13 cellular contexts compared by ENCODE assay signal in genomic region chr7:4726568-4726967, GRCh38. TPM values are rescaled to one million over a fixed set of nuclear protein-coding genes. Genes with fewer than 3 reads are reported as not detected.
DNase-seq lines count a peak whose midpoint lies in the region; ATAC-seq and TF ChIP-seq lines count a peak whose summit lies in the region.
"Had no signal": no experiment of that assay in that cellular context is flagged by ENCODE, and none has a peak within 500 bp of the region (broad histone marks: within the 10 kb centered on the region; RNA-seq: fewer than 3 reads in every experiment).

No MANE protein-coding gene starts in this region.

- H3K4me3 ChIP-seq in tibial artery = no peak overlapping the region

- no peak for ATAC-seq in activated naive CD4-positive, alpha-beta T cell treated with anti-CD3 and anti-CD28 coated beads, Interleukin-2, amount 50 U/mL, for 72 hours
- no peak for ATAC-seq in HG03439 (IDR thresholded peaks at IDR 0.05; ENCODE audit: unreplicated experiment)
- ATAC-seq: right cardiac atrium had no signal

- H3K36me3 Mint-ChIP-seq in activated naive CD4-positive, alpha-beta T cell treated with anti-CD3 and anti-CD28 coated beads, Interleukin-2, amount 50 U/mL, for 24 hours = no peaks in the 10 kb centered on the region
- peaks cover 0 to 8% of the 10 kb centered on the region in 2 donors for H3K36me3 Mint-ChIP-seq in activated naive CD4-positive, alpha-beta T cell treated with anti-CD3 and anti-CD28 coated beads, Interleukin-2, amount 50 U/mL, for 72 hours
- peaks cover 6% of the 10 kb centered on the region for H3K36me3 Mint-ChIP-seq in chondrocyte (ENCODE audit: low read depth)
- H3K36me3 Mint-ChIP-seq in neural crest cell (ENCODE audit: low read depth) = no peaks in the 10 kb centered on the region

- intact Hi-C loops in tibial artery (cut with DNase I; ENCODE audit: low total_unique reads) = loop anchor here (2.0 kb wide), 1 partner anchor 18 kb away; no protein-coding TSS in a partner anchor

- H3K9me3 Mint-ChIP-seq in activated naive CD4-positive, alpha-beta T cell treated with anti-CD3 and anti-CD28 coated beads, Interleukin-2, amount 50 U/mL, for 24 hours = no peaks in the 10 kb centered on the region
- H3K9me3 Mint-ChIP-seq in activated naive CD4-positive, alpha-beta T cell treated with anti-CD3 and anti-CD28 coated beads, Interleukin-2, amount 50 U/mL, for 72 hours = no peaks in the 10 kb centered on the region
- H3K9me3 Mint-ChIP-seq in chondrocyte (ENCODE audit: low read depth) = no peaks in the 10 kb centered on the region
- no peaks in the 10 kb centered on the region for H3K9me3 Mint-ChIP-seq in neural crest cell
- H3K9me3 Mint-ChIP-seq: H9 had no signal

- H3K4me1 Mint-ChIP-seq in activated naive CD4-positive, alpha-beta T cell treated with anti-CD3 and anti-CD28 coated beads, Interleukin-2, amount 50 U/mL, for 24 hours = peaks cover 66% of the 10 kb centered on the region
- peaks cover 73% of the 10 kb centered on the region for H3K4me1 Mint-ChIP-seq in chondrocyte (ENCODE audit: low read depth)
- H3K4me1 Mint-ChIP-seq in neural crest cell = peaks cover 33% of the 10 kb centered on the region

- H3K9me3 ChIP-seq in tibial artery = no peaks in the 10 kb centered on the region

- H3K36me3 ChIP-seq in tibial artery = peaks cover 0 to 19% (median 3%) of the 10 kb centered on the region in 3 donors

- H3K27ac Mint-ChIP-seq in activated naive CD4-positive, alpha-beta T cell treated with anti-CD3 and anti-CD28 coated beads, Interleukin-2, amount 50 U/mL, for 24 hours = no peak overlapping the region
- H3K27ac Mint-ChIP-seq in activated naive CD4-positive, alpha-beta T cell treated with anti-CD3 and anti-CD28 coated beads, Interleukin-2, amount 50 U/mL, for 72 hours = peak overlapping the region in 1 of 2 donors; percentile 90
- peak overlapping the region; percentile 99 for H3K27ac Mint-ChIP-seq in chondrocyte (ENCODE audit: unreplicated experiment)
- H3K27ac Mint-ChIP-seq in neural crest cell (ENCODE audit: unreplicated experiment) = no peak overlapping the region

- no peaks in the 10 kb centered on the region for H3K27me3 Mint-ChIP-seq in activated naive CD4-positive, alpha-beta T cell treated with anti-CD3 and anti-CD28 coated beads, Interleukin-2, amount 50 U/mL, for 24 hours
- H3K27me3 Mint-ChIP-seq in chondrocyte (ENCODE audit: low read depth) = no peaks in the 10 kb centered on the region
- H3K27me3 Mint-ChIP-seq in neural crest cell (ENCODE audit: low read depth) = no peaks in the 10 kb centered on the region

- H3K4me1 ChIP-seq in tibial artery = peaks cover 4 to 92% (median 54%) of the 10 kb centered on the region in 4 donors

- TF ChIP-seq CTCF in chondrocyte (IDR thresholded peaks at IDR 0.05) (no peak), neural crest cell (conservative IDR thresholded peaks at IDR 0.05) (no peak), tibial artery (IDR thresholded peaks at IDR 0.05) (no peak)

- no peaks in the 10 kb centered on the region for H3K27me3 ChIP-seq in tibial artery

- peak overlapping the region; percentile 91 for H3K27ac ChIP-seq in tibial artery

- DNase-seq in activated naive CD4-positive, alpha-beta T cell treated with anti-CD3 and anti-CD28 coated beads, Interleukin-2, amount 50 U/mL, for 72 hours (ENCODE audit: low spot score in 2 of 2) = no peak
- DNase-seq in chondrocyte (ENCODE audit: low spot score) (no peak), neural crest cell (ENCODE audit: low read depth, low spot score) (no peak), tibial artery (no peak), DMS153 treated with DMSO at 0.1 percent for 48 hours (lab: John Stamatoyannopoulos, UW; ENCODE audit: unreplicated experiment) (no peak), NCI-H2107 (lab: John Stamatoyannopoulos, UW) (no peak)
- DNase-seq: activated CD8-positive, alpha-beta memory T cell treated with anti-CD3 and anti-CD28 coated beads, Interleukin-2, amount 50 U/mL, for 4 hours; H9; NCI-H1105 treated with DMSO at 0.1 percent for 48 hours; NCI-H510A; right cardiac atrium had no signal

- peak overlapping the region; percentile 26 for H3K4me3 Mint-ChIP-seq in activated naive CD4-positive, alpha-beta T cell treated with anti-CD3 and anti-CD28 coated beads, Interleukin-2, amount 50 U/mL, for 24 hours
- peak overlapping the region; percentile 85 for H3K4me3 Mint-ChIP-seq in chondrocyte (ENCODE audit: unreplicated experiment)
- H3K4me3 Mint-ChIP-seq in neural crest cell = peak overlapping the region; percentile 44
- H3K4me3 Mint-ChIP-seq: H9 had no signal

RNA-seq across cellular contexts. Expression of gene FOXK1, which starts 44.5 kb away (rescaled TPM):
- total RNA-seq in activated naive CD4-positive, alpha-beta T cell treated with anti-CD3 and anti-CD28 coated beads, Interleukin-2, amount 50 U/mL, for 72 hours = 10 to 100 TPM; 37.1 to 40.5 TPM
- 53.3 to 78.3 TPM (median 77.9 TPM) in 3 replicates for total RNA-seq in chondrocyte
- total RNA-seq in neural crest cell = 28.1 and 29.1 TPM in 2 replicates

RNA-seq across cellular contexts. Expression of gene AP5Z1, which starts 48.9 kb away (rescaled TPM):
- 10 to 100 TPM; 35.2 to 39.0 TPM for total RNA-seq in activated naive CD4-positive, alpha-beta T cell treated with anti-CD3 and anti-CD28 coated beads, Interleukin-2, amount 50 U/mL, for 72 hours
- total RNA-seq in chondrocyte (35.7 to 61.2 TPM (median 59.7 TPM) in 3 replicates), neural crest cell (31.2 and 37.6 TPM in 2 replicates)

Comparison
In these comparisons a context has a peak if more than half of its experiments do, and no peak if none do; other contexts are left out.
1. H3K4me3 Mint-ChIP-seq: peak in every context shown above with its lines; median percentile 85 in chondrocyte; 44 in neural crest cell; 26 in activated naive CD4-positive, alpha-beta T cell treated with anti-CD3 and anti-CD28 coated beads, Interleukin-2, amount 50 U/mL, for 24 hours.